10 cellular contexts compared by ENCODE assay signal in genomic region chr17:45784293-45784582, GRCh38. TPM values are rescaled to one million over a fixed set of nuclear protein-coding genes. Genes with fewer than 3 reads are reported as not detected.
A peak's percentile ranks its signal among the peaks of the same experiment; 100 is the strongest.
DNase-seq lines count a peak whose midpoint lies in the region; ATAC-seq and TF ChIP-seq lines count a peak whose summit lies in the region.
"Had no signal": no experiment of that assay in that cellular context is flagged by ENCODE, and none has a peak within 500 bp of the region (broad histone marks: within the 10 kb centered on the region; RNA-seq: fewer than 3 reads in every experiment).

CRHR1 (plus strand) TSS chr17:45784320; CDS start chr17:45784545, 225 bp downstream.

- DNase-seq in activated CD8-positive, alpha-beta memory T cell treated with anti-CD3 and anti-CD28 coated beads, Interleukin-2, amount 10 ng/mL, durations not matched to agents 7 days and 5 days: no peak
- no peak for DNase-seq in activated CD8-positive, alpha-beta memory T cell treated with anti-CD3 and anti-CD28 coated beads for 24 hours
- DNase-seq in mammary epithelial cell (no peak), mucosa of descending colon (no peak), tibial nerve (ENCODE audit: low spot score in 2 of 2) (no peak), middle frontal gyrus (ENCODE audit: extremely low spot score, low spot score) (no peak)

- intact Hi-C loops in mammary epithelial cell (cut with micrococcal nuclease): no loop called here
- intact Hi-C loops in mucosa of descending colon (cut with DNase I, micrococcal nuclease): no loop called here

- H3K36me3 ChIP-seq in mammary epithelial cell (ENCODE audit: insufficient read depth, low read length) (no peaks in the 10 kb centered on the region), mucosa of descending colon (ENCODE audit: low read depth) (no peaks in the 10 kb centered on the region), tibial nerve (no peaks in the 10 kb centered on the region)
- H3K36me3 ChIP-seq: SJSA1 had no signal

- H3K36me3 Mint-ChIP-seq in activated CD8-positive, alpha-beta memory T cell treated with anti-CD3 and anti-CD28 coated beads, Interleukin-2, amount 10 ng/mL, durations not matched to agents 7 days and 5 days: no peaks in the 10 kb centered on the region

- no peak for TF ChIP-seq EP300 in tibial nerve (IDR thresholded peaks at IDR 0.05)

- H3K9me3 ChIP-seq in mammary epithelial cell (replicated peaks; ENCODE audit: insufficient read depth, low read length) (no peaks in the 10 kb centered on the region), mucosa of descending colon (no peaks in the 10 kb centered on the region), tibial nerve (no peaks in the 10 kb centered on the region)

- H3K27me3 ChIP-seq in mammary epithelial cell (ENCODE audit: insufficient read depth, low read length) (peaks cover 40% of the 10 kb centered on the region), tibial nerve (peaks cover 2 to 86% of the 10 kb centered on the region in 2 donors)

- H3K79me2 ChIP-seq in mammary epithelial cell (ENCODE audit: insufficient read depth, low read length): no peaks in the 10 kb centered on the region

- TF ChIP-seq CTCF in mammary epithelial cell (conservative IDR thresholded peaks at IDR 0.05 in 1 of 2, IDR thresholded peaks at IDR 0.05 in 1 of 2; ENCODE audit: extremely low read depth in 1 of 2, insufficient read depth in 1 of 2, low read depth in 1 of 2, low read length in 2 of 2) (no peak), mucosa of descending colon (IDR thresholded peaks at IDR 0.05) (no peak), tibial nerve (IDR thresholded peaks at IDR 0.05) (no peak)

- no peak for TF ChIP-seq POLR2A in tibial nerve (IDR thresholded peaks at IDR 0.05)

- H3K27ac Mint-ChIP-seq in activated CD8-positive, alpha-beta memory T cell treated with anti-CD3 and anti-CD28 coated beads, Interleukin-2, amount 10 ng/mL, durations not matched to agents 7 days and 5 days: no peak within 1 kb of the TSS

- no TSS peak for BruUV-seq in mammary epithelial cell (replicated peaks; lab: Mats Ljungman, UMichigan)

- ATAC-seq in activated CD8-positive, alpha-beta memory T cell treated with anti-CD3 and anti-CD28 coated beads, Interleukin-2, amount 10 ng/mL, durations not matched to agents 7 days and 5 days: no peak
- ATAC-seq in mucosa of descending colon (peak; percentile 14), HG03460 (IDR thresholded peaks at IDR 0.05; ENCODE audit: unreplicated experiment) (no peak), HG03432 (IDR thresholded peaks at IDR 0.05; ENCODE audit: unreplicated experiment) (no peak)

- CTCF ChIA-PET in activated CD8-positive, alpha-beta memory T cell treated with anti-CD3 and anti-CD28 coated beads, Interleukin-2, amount 10 ng/mL, durations not matched to agents 7 days and 5 days (lab: Charles Lee): interaction anchor here (2.3 kb wide), 1 partner anchor 47 kb away, joined by 13 read pairs; no protein-coding TSS in a partner anchor
- CTCF ChIA-PET in mammary epithelial cell (lab: Charles Lee; ENCODE audit: low non-redundant PET): no interaction called here

- no CpG with 5 or more reads among the region's 41 CpGs for WGBS in mammary epithelial cell (ENCODE audit: low coverage, missing lambda C conversion rate)
- 0% methylated on average over 8 to 10 of the region's 41 CpGs for WGBS in tibial nerve, 2 donors

- in situ Hi-C loops in mammary epithelial cell (cut with MboI; ENCODE audit: low sequenced_read_pairs in 2 of 2): no loop called here

- H3K9me3 Mint-ChIP-seq in activated CD8-positive, alpha-beta memory T cell treated with anti-CD3 and anti-CD28 coated beads, Interleukin-2, amount 10 ng/mL, durations not matched to agents 7 days and 5 days (ENCODE audit: low read depth): no peaks in the 10 kb centered on the region

- peak within 1 kb of the TSS; percentile 93 for H3K4me2 ChIP-seq in mammary epithelial cell (ENCODE audit: insufficient read depth, low read depth, low read length)

- H3K9ac ChIP-seq in mammary epithelial cell (ENCODE audit: insufficient read depth, low read length): no peak within 1 kb of the TSS

- H3K4me1 ChIP-seq in mammary epithelial cell (ENCODE audit: insufficient read depth, low read length) (peaks cover 17% of the 10 kb centered on the region), mucosa of descending colon (ENCODE audit: low read depth) (peaks cover 20% of the 10 kb centered on the region), tibial nerve (peaks cover 0 to 29% (median 21%) of the 10 kb centered on the region in 4 donors)

- H3K4me1 Mint-ChIP-seq in activated CD8-positive, alpha-beta memory T cell treated with anti-CD3 and anti-CD28 coated beads, Interleukin-2, amount 10 ng/mL, durations not matched to agents 7 days and 5 days: peaks cover 3% of the 10 kb centered on the region

- peaks cover 80% of the 10 kb centered on the region for H3K27me3 Mint-ChIP-seq in activated CD8-positive, alpha-beta memory T cell treated with anti-CD3 and anti-CD28 coated beads, Interleukin-2, amount 10 ng/mL, durations not matched to agents 7 days and 5 days

- H3K27ac ChIP-seq in mammary epithelial cell (ENCODE audit: insufficient read depth, low read depth, low read length) (no peak within 1 kb of the TSS), tibial nerve (no peak within 1 kb of the TSS)
- H3K27ac ChIP-seq: SJSA1 had no signal

- peaks cover 3% of the 10 kb centered on the region for H4K20me1 ChIP-seq in mammary epithelial cell (ENCODE audit: insufficient read depth, low read length)

- peak within 1 kb of the TSS; percentile 25 to 44 (median 26) for H3K4me3 ChIP-seq in mammary epithelial cell (replicated peaks in 1 of 3; ENCODE audit: insufficient read depth in 1 of 3, low read depth in 2 of 3, low read length in 3 of 3)
- no peak within 1 kb of the TSS for H3K4me3 ChIP-seq in mucosa of descending colon
- peak within 1 kb of the TSS; percentile 29 to 52 (median 40) for H3K4me3 ChIP-seq in tibial nerve
- H3K4me3 ChIP-seq: SJSA1 had no signal

- H3K4me3 Mint-ChIP-seq in activated CD8-positive, alpha-beta memory T cell treated with anti-CD3 and anti-CD28 coated beads, Interleukin-2, amount 10 ng/mL, durations not matched to agents 7 days and 5 days: peak within 1 kb of the TSS; percentile 45

- dilution Hi-C loops in mammary epithelial cell (cut with HindIII; ENCODE audit: low sequenced_read_pairs): no loop called here

- H2AFZ ChIP-seq in mammary epithelial cell (ENCODE audit: low read depth, low read length): peak within 1 kb of the TSS; percentile 70

RNA-seq across cellular contexts. Expression of gene CRHR1, which starts in this region (rescaled TPM):
- total RNA-seq in activated CD8-positive, alpha-beta memory T cell treated with anti-CD3 and anti-CD28 coated beads, Interleukin-2, amount 10 ng/mL, durations not matched to agents 7 days and 5 days: not detected
- not detected for total RNA-seq in mammary epithelial cell
- polyA plus RNA-seq in mammary epithelial cell: not detected
- polyA minus RNA-seq in mammary epithelial cell: not detected
- total RNA-seq in mucosa of descending colon: not detected
- not detected for total RNA-seq in tibial nerve
- total RNA-seq: fibroblast of lung, SJSA1 had no signal
- polyA plus RNA-seq: fibroblast of lung had no signal

Comparison
In these comparisons a context has a peak if more than half of its experiments do, and no peak if none do; other contexts are left out.
1. Peak in ATAC-seq in mucosa of descending colon; RNA of the gene not detected or under 1 TPM.